In genomic region chr7:133770863-133771492, GRCh38 we compare ENCODE assay signal across 12 cellular contexts.
DNase-seq lines count a peak whose midpoint lies in the region; ATAC-seq and TF ChIP-seq lines count a peak whose summit lies in the region.
"Had no signal": no experiment of that assay in that cellular context is flagged by ENCODE, and none has a peak within 500 bp of the region (broad histone marks: within the 10 kb centered on the region; RNA-seq: fewer than 3 reads in every experiment).

No MANE protein-coding gene starts in this region.

- no peaks in the 10 kb centered on the region for H3K36me3 Mint-ChIP-seq in WTC11

- no peaks in the 10 kb centered on the region for H3K9me3 Mint-ChIP-seq in WTC11
- H3K9me3 Mint-ChIP-seq: immature natural killer cell had no signal

- POLR2A ChIA-PET in WTC11 (lab: Charles Lee) = no interaction called here

- no peaks in the 10 kb centered on the region for H3K27me3 Mint-ChIP-seq in WTC11 (ENCODE audit: low read depth)

- H3K4me1 Mint-ChIP-seq in WTC11 = peaks cover 32% of the 10 kb centered on the region
- H3K4me1 Mint-ChIP-seq: immature natural killer cell had no signal

- TF ChIP-seq CTCF in WTC11 (IDR thresholded peaks at IDR 0.05) = no peak

- DNase-seq in NCI-H345 (lab: John Stamatoyannopoulos, UW) (peak; percentile 60), NCI-H345 treated with DMSO at 0.1 percent for 48 hours (lab: John Stamatoyannopoulos, UW; ENCODE audit: unreplicated experiment) (no peak), WTC11 (ENCODE audit: low spot score) (no peak), glomerular visceral epithelial cell (ENCODE audit: extremely low spot score) (peak; percentile 62), G401 (ENCODE audit: low spot score) (no peak), activated T-cell treated with anti-CD3 and anti-CD28 coated beads for 4 hours (no peak), cerebellar cortex (ENCODE audit: low spot score) (no peak), H7 (no peak)
- DNase-seq: activated CD4-positive, CD25-positive, alpha-beta regulatory T cell treated with anti-CD3 and anti-CD28 coated beads, Interleukin-2, amount 50 U/mL, for 72 hours; effector CD4-positive, alpha-beta T cell; immature natural killer cell; SIG-M5 had no signal

- ATAC-seq in WTC11 = no peak

- H3K4me3 Mint-ChIP-seq in WTC11 = no peak overlapping the region
- H3K4me3 Mint-ChIP-seq: immature natural killer cell had no signal

- in situ Hi-C loops in G401 (cut with HindIII; ENCODE audit: low sequenced_read_pairs) = no loop called here

- H3K27ac Mint-ChIP-seq in WTC11 = peak overlapping the region; percentile 62
- H3K27ac Mint-ChIP-seq: immature natural killer cell had no signal

- CTCF ChIA-PET in WTC11 (lab: Charles Lee) = no interaction called here

- no peaks in the 10 kb centered on the region for H3K36me3 ChIP-seq in H7 (replicated peaks; ENCODE audit: control insufficient read depth, insufficient read depth, low read length)

- no peak overlapping the region for H3K4me3 ChIP-seq in H7 (ENCODE audit: insufficient read depth, low read depth, low read length)

- no peaks in the 10 kb centered on the region for H3K27me3 ChIP-seq in H7 (ENCODE audit: control insufficient read depth, insufficient read depth, low read length)

TF ChIP-seq in WTC11, 78 proteins besides CTCF, POLR2A, EP300 and RAD21:
- TF ChIP-seq ATF6 (CRISPR knock-in tag; IDR thresholded peaks at IDR 0.05) (no peak), ZBTB21 (CRISPR knock-in tag; IDR thresholded peaks at IDR 0.05; ENCODE audit: borderline replicate concordance) (no peak), KAT7 (CRISPR knock-in tag; IDR thresholded peaks at IDR 0.05; ENCODE audit: borderline replicate concordance) (no peak), NR1H2 (CRISPR knock-in tag; IDR thresholded peaks at IDR 0.05) (no peak), PRDM15 (CRISPR knock-in tag; IDR thresholded peaks at IDR 0.05) (no peak), USF1 (CRISPR knock-in tag; IDR thresholded peaks at IDR 0.05) (no peak), AR (CRISPR knock-in tag; IDR thresholded peaks at IDR 0.05) (no peak), MAX (CRISPR knock-in tag; IDR thresholded peaks at IDR 0.05) (no peak), FOXP4 (CRISPR knock-in tag; IDR thresholded peaks at IDR 0.05) (no peak), JUN (CRISPR knock-in tag; IDR thresholded peaks at IDR 0.05) (no peak)

Comparison
In these comparisons a context has a peak if more than half of its experiments do, and no peak if none do; other contexts are left out.
1. DNase-seq: peak in NCI-H345 (single experiment) and glomerular visceral epithelial cell (single experiment); none in NCI-H345 treated with DMSO at 0.1 percent for 48 hours (single experiment), WTC11 (single experiment), G401 (single experiment), activated T-cell treated with anti-CD3 and anti-CD28 coated beads for 4 hours (single experiment), cerebellar cortex (single experiment) and H7 (single experiment).